In the genomic region with DNA sequence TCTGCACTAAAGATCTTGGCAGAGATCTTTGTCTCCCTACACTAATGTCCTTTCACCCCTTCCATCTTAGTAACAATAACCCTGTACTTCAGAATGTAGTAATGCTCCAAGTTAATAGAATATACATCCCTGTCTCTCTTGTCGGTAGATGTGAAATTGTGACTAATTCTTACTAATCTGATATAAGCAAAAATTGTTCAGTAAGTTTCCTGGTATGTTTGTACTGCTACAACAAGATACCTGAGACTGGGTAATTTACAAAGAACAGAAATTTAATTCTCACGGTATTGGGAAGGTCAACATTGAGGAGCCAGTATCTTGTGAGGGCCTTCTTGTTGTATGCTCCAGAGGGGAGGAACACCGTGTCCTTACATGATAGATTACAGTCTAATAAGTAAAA, we compare ENCODE assay signal across 28 cellular contexts.
"Had no signal": no experiment of that assay in that cellular context is flagged by ENCODE, and none has a peak within 500 bp of the region (broad histone marks: within the 10 kb centered on the region; RNA-seq: fewer than 3 reads in every experiment).

No MANE protein-coding gene starts in this region.

- H3K4me1 ChIP-seq: colonic mucosa, esophagus muscularis mucosa, esophagus squamous epithelium, gastrocnemius medialis, gastroesophageal sphincter, heart left ventricle, heart right ventricle had no signal

- H3K9me3 ChIP-seq: colonic mucosa, esophagus muscularis mucosa, esophagus squamous epithelium, gastrocnemius medialis, gastroesophageal sphincter had no signal

- H3K27ac ChIP-seq: colonic mucosa, coronary artery, dorsolateral prefrontal cortex, epithelial cell of prostate, esophagus muscularis mucosa, esophagus squamous epithelium, foreskin keratinocyte, gastrocnemius medialis, gastroesophageal sphincter, heart left ventricle, heart right ventricle, hepatocyte had no signal

- H3K36me3 ChIP-seq: colonic mucosa, esophagus muscularis mucosa, esophagus squamous epithelium, gastrocnemius medialis, gastroesophageal sphincter, heart left ventricle, heart right ventricle had no signal

- ATAC-seq: esophagus mucosa, foreskin keratinocyte, gastrocnemius medialis, gastroesophageal sphincter, heart left ventricle, heart right ventricle had no signal

- H3K4me3 Mint-ChIP-seq: dendritic cell treated with granulocyte-macrophage colony-stimulating factor and Interleukin-4, amounts not matched to agents 40 ng/mL and 50 ng/mL, for 4 days; endodermal cell had no signal

- H3K4me3 ChIP-seq: colonic mucosa, coronary artery, dorsolateral prefrontal cortex, esophagus muscularis mucosa, esophagus squamous epithelium, gastrocnemius medialis, gastroesophageal sphincter, heart left ventricle, heart right ventricle, hepatocyte had no signal

- H3K79me2 ChIP-seq: hepatocyte had no signal

- H3K27ac Mint-ChIP-seq: dendritic cell treated with granulocyte-macrophage colony-stimulating factor and Interleukin-4, amounts not matched to agents 40 ng/mL and 50 ng/mL, for 4 days; endodermal cell had no signal

- H3K9me3 Mint-ChIP-seq: endodermal cell had no signal

- H3K27me3 ChIP-seq: colonic mucosa, dorsolateral prefrontal cortex, esophagus muscularis mucosa, esophagus squamous epithelium, foreskin keratinocyte, gastrocnemius medialis, gastroesophageal sphincter, heart left ventricle, heart right ventricle, hepatocyte had no signal

- H3K4me2 ChIP-seq: hepatocyte had no signal

- H2AFZ ChIP-seq: hepatocyte had no signal

- DNase-seq: colonic mucosa; cortex of kidney; dermis blood vessel endothelial cell; dorsolateral prefrontal cortex; effector CD4-positive, alpha-beta T cell; effector CD8-positive, alpha-beta T cell; effector memory CD4-positive, alpha-beta T cell; endodermal cell; erythroblast; esophagus squamous epithelium; foreskin fibroblast; foreskin keratinocyte; foreskin melanocyte; gastrocnemius medialis; glutamatergic neuron; head of caudate nucleus; heart left ventricle; heart right ventricle had no signal

- FAIRE-seq: colon, endometrium, endothelial cell of umbilical vein had no signal

- H3K27me3 Mint-ChIP-seq: dendritic cell treated with granulocyte-macrophage colony-stimulating factor and Interleukin-4, amounts not matched to agents 40 ng/mL and 50 ng/mL, for 4 days had no signal
